16 cellular contexts compared by ENCODE assay signal in genomic region chr16:50956637-50957036, GRCh38.
DNase-seq lines count a peak whose midpoint lies in the region; ATAC-seq lines count a peak whose summit lies in the region.
"Had no signal": no experiment of that assay in that cellular context is flagged by ENCODE, and none has a peak within 500 bp of the region (broad histone marks: within the 10 kb centered on the region; RNA-seq: fewer than 3 reads in every experiment).

No MANE protein-coding gene starts in this region.

- H3K27me3 Mint-ChIP-seq in central memory CD8-positive, alpha-beta T cell, result peaks cover 47% of the 10 kb centered on the region

- H3K4me3 Mint-ChIP-seq in central memory CD8-positive, alpha-beta T cell, result no peak overlapping the region
- H3K4me3 Mint-ChIP-seq: B cell; CD8-positive, alpha-beta T cell; H9; IgD-negative memory B cell had no signal

- H3K9me3 Mint-ChIP-seq in central memory CD8-positive, alpha-beta T cell, result no peaks in the 10 kb centered on the region
- H3K9me3 Mint-ChIP-seq: CD8-positive, alpha-beta T cell; H9; IgD-negative memory B cell had no signal

- ATAC-seq in GM19351 (IDR thresholded peaks at IDR 0.05; ENCODE audit: unreplicated experiment) (peak; percentile 81), HG02938 (IDR thresholded peaks at IDR 0.05; ENCODE audit: unreplicated experiment) (peak; percentile 70), GM19023 (IDR thresholded peaks at IDR 0.05; ENCODE audit: unreplicated experiment) (no peak), GM18520 (IDR thresholded peaks at IDR 0.05; ENCODE audit: unreplicated experiment) (no peak)
- ATAC-seq in central memory CD8-positive, alpha-beta T cell (replicated peaks; ENCODE audit: extremely low read depth, poor library complexity, severe bottlenecking), result no peak
- ATAC-seq: CD8-positive, alpha-beta T cell; GM12878; HepG2 had no signal

- H3K4me1 Mint-ChIP-seq in central memory CD8-positive, alpha-beta T cell, result no peaks in the 10 kb centered on the region
- H3K4me1 Mint-ChIP-seq: B cell, IgD-negative memory B cell had no signal

- H3K27ac Mint-ChIP-seq in central memory CD8-positive, alpha-beta T cell (ENCODE audit: low read depth), result peak overlapping the region; percentile 46
- H3K27ac Mint-ChIP-seq: B cell; CD8-positive, alpha-beta T cell; H9; IgD-negative memory B cell had no signal

- no peaks in the 10 kb centered on the region for H3K36me3 Mint-ChIP-seq in central memory CD8-positive, alpha-beta T cell (ENCODE audit: insufficient read depth)
- H3K36me3 Mint-ChIP-seq: CD8-positive, alpha-beta T cell; IgD-negative memory B cell had no signal

- no peak for DNase-seq in central memory CD8-positive, alpha-beta T cell (ENCODE audit: low spot score in 2 of 2)
- no peak for DNase-seq in NCI-H345 (lab: John Stamatoyannopoulos, UW)
- DNase-seq: Calu3; CD8-positive, alpha-beta T cell; DMS79 treated with DMSO at 0.1 percent for 48 hours; GF-D8; H9; KBM-7 had no signal

Comparison
In these comparisons a context has a peak if more than half of its experiments do, and no peak if none do; other contexts are left out.
1. ATAC-seq: peak in GM19351 (single experiment) and HG02938 (single experiment); none in central memory CD8-positive, alpha-beta T cell (single experiment), GM19023 (single experiment) and GM18520 (single experiment).